Comparison of ENCODE assay signal across 10 cellular contexts in the genomic region with DNA sequence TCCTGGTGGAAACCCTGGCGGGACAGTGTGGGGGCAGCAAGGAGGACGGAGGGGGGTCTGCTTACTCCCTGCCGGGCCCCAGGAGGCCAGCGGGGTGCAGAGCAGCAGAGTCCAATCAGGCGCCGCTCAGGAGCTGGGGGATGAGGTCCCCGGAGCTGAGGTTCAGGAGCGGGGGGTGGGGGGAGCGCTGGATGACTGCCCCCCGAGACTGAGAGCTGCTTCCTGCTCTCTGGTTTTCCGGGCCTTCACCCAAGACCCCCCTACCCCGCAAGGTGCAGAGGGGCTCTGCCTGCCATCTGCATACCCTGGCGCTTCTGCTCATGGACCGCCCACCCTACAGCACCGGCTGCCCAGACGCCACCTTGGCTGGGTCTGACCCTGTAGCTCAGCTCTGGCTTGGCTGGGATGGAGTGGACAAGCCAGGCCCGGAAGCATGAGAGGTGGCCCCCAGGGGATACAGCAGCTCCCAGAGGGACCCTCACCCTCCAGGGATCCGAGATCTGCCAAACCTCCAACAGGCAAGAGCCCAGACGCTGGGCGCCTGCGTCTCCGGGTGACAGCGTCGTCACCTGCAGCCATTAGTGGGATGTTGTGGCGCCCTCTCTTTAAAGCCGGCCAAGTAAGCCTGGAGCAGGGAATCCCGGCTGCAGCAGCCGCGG. TPM values are rescaled to one million over a fixed set of nuclear protein-coding genes. Genes with fewer than 3 reads are reported as not detected.
DNase-seq lines count a peak whose midpoint lies in the region; ATAC-seq, FAIRE-seq and TF ChIP-seq lines count a peak whose summit lies in the region.
"Had no signal": no experiment of that assay in that cellular context is flagged by ENCODE, and none has a peak within 500 bp of the region (broad histone marks: within the 10 kb centered on the region; RNA-seq: fewer than 3 reads in every experiment).

No MANE protein-coding gene starts in this region.

- H3K27ac ChIP-seq in ascending aorta: no peak overlapping the region
- no peak overlapping the region for H3K27ac ChIP-seq in kidney (ENCODE audit: low read depth in 2 of 2, low read length in 2 of 2)
- H3K27ac ChIP-seq in smooth muscle cell (ENCODE audit: low read depth): no peak overlapping the region

- WGBS in smooth muscle cell (ENCODE audit: low lambda C conversion rate): 8% methylated on average over 28 of the region's 29 CpGs

- H3K9ac ChIP-seq in kidney (ENCODE audit: low read length in 2 of 2) (no peak overlapping the region), smooth muscle cell (ENCODE audit: low read depth) (peak overlapping the region; percentile 54)

- H3F3A ChIP-seq in smooth muscle cell (ENCODE audit: low read depth): peaks cover 4% of the 10 kb centered on the region

- no peaks in the 10 kb centered on the region for H3K36me3 ChIP-seq in HAP-1 (replicated peaks)
- no peaks in the 10 kb centered on the region for H3K36me3 ChIP-seq in ascending aorta
- no peaks in the 10 kb centered on the region for H3K36me3 ChIP-seq in kidney (ENCODE audit: control insufficient read depth in 1 of 2, insufficient read depth in 2 of 2, low read length in 2 of 2)
- H3K36me3 ChIP-seq in smooth muscle cell (ENCODE audit: low read depth): no peaks in the 10 kb centered on the region

- H3K27me3 ChIP-seq in HAP-1 (ENCODE audit: low read depth) (no peaks in the 10 kb centered on the region), ascending aorta (no peaks in the 10 kb centered on the region), smooth muscle cell (ENCODE audit: low read depth) (no peaks in the 10 kb centered on the region)

- no peaks in the 10 kb centered on the region for H3K79me2 ChIP-seq in smooth muscle cell (ENCODE audit: low read depth)

- ATAC-seq in HG03139 (IDR thresholded peaks at IDR 0.05; ENCODE audit: unreplicated experiment): no peak
- no peak for ATAC-seq in HG03521 (IDR thresholded peaks at IDR 0.05; ENCODE audit: unreplicated experiment)

- in situ Hi-C loops in HAP-1 (cut with MboI; ENCODE audit: low sequenced_read_pairs): no loop called here

- H2AFZ ChIP-seq in smooth muscle cell (ENCODE audit: low read depth): peak overlapping the region; percentile 84

- intact Hi-C loops in ascending aorta (cut with DNase I) (no loop called here), kidney (cut with DNase I) (no loop called here)

- H3K4me3 ChIP-seq in HAP-1 (peak overlapping the region; percentile 59), ascending aorta (peak overlapping the region; percentile 52 to 71), kidney (ENCODE audit: low read length in 2 of 2) (peak overlapping the region in 1 of 2 donors; percentile 47), smooth muscle cell (peak overlapping the region; percentile 77)

- peak overlapping the region; percentile 99 for H3K4me2 ChIP-seq in smooth muscle cell

- H3K9me3 ChIP-seq in HAP-1 (no peaks in the 10 kb centered on the region), ascending aorta (no peaks in the 10 kb centered on the region), kidney (ENCODE audit: control insufficient read depth in 1 of 2, low read length in 2 of 2) (no peaks in the 10 kb centered on the region), smooth muscle cell (replicated peaks; ENCODE audit: low read depth) (no peaks in the 10 kb centered on the region)

- H3K4me1 ChIP-seq in HAP-1 (no peaks in the 10 kb centered on the region; the same call in 1 of the 2 replicates), ascending aorta (peaks cover 2 to 4% of the 10 kb centered on the region in 2 donors), kidney (ENCODE audit: control insufficient read depth in 1 of 2, insufficient read depth in 1 of 2, low read depth in 1 of 2, low read length in 2 of 2) (peaks cover 0 to 8% of the 10 kb centered on the region in 2 donors), smooth muscle cell (ENCODE audit: low read depth) (peaks cover 17% of the 10 kb centered on the region)

- no peak for FAIRE-seq in kidney (lab: Jason Lieb, UNC)

- TF ChIP-seq CTCF in ascending aorta (IDR thresholded peaks at IDR 0.05) (no peak), kidney (IDR thresholded peaks at IDR 0.05; ENCODE audit: borderline replicate concordance, extremely low read depth, insufficient read depth) (no peak), smooth muscle cell (IDR thresholded peaks at IDR 0.05; ENCODE audit: borderline replicate concordance, insufficient read depth, poor library complexity, severe bottlenecking) (no peak)

- no peak for DNase-seq in HAP-1 (ENCODE audit: low spot score in 2 of 2)
- no peak for DNase-seq in ascending aorta (ENCODE audit: low spot score in 2 of 2)
- peak; percentile 76 for DNase-seq in kidney
- DNase-seq in smooth muscle cell (lab: John Stamatoyannopoulos, UW; ENCODE audit: unreplicated experiment): no peak
- DNase-seq in EL: no peak
- DNase-seq in nucleus accumbens (lab: John Stamatoyannopoulos, UW): no peak
- DNase-seq: naive thymus-derived CD8-positive, alpha-beta T cell; SIG-M5 had no signal

- H4K20me1 ChIP-seq in smooth muscle cell (ENCODE audit: low read depth): peaks cover 9% of the 10 kb centered on the region

RNA-seq across cellular contexts. Expression of gene KNDC1, which starts 0.9 kb away (rescaled TPM):
- 0.21 TPM for total RNA-seq in ascending aorta
- total RNA-seq in kidney: 8.7 TPM
- 0.43 TPM for polyA plus RNA-seq in kidney (ENCODE audit: insufficient read depth, low read depth, low replicate concordance)
- 1.8 and 2.3 TPM in 2 replicates for total RNA-seq in smooth muscle cell
- 3.1 and 3.4 TPM in 2 replicates for polyA plus RNA-seq in smooth muscle cell
- polyA plus RNA-seq: naive thymus-derived CD8-positive, alpha-beta T cell had no signal
